ENCODE assay signal across 11 cellular contexts in the genomic region with DNA sequence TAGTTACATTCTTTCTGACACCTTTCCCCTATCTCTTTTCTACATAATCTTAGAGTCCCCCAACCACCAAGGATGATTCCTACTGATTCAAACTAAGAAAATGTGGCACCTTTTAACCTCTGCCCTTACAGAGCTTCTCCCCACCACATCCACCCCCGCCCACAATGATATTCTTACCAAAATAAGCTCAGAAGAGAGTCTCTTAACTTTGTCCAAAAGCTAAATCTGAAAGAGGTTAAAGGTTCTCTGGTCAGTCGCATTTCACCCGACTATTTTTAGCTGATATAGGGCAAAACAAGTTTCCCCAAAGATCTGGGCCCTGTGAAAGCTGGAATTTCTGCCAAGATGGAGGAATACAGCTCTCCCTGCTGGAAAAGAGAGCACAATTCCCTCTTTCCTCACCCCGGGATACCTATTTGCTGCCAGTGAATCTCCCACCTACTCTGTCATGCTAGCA.
A peak's percentile ranks its signal among the peaks of the same experiment; 100 is the strongest.
DNase-seq lines count a peak whose midpoint lies in the region; ATAC-seq and TF ChIP-seq lines count a peak whose summit lies in the region.
"Had no signal": no experiment of that assay in that cellular context is flagged by ENCODE, and none has a peak within 500 bp of the region (broad histone marks: within the 10 kb centered on the region; RNA-seq: fewer than 3 reads in every experiment).

No MANE protein-coding gene starts in this region.

- H3K9me3 Mint-ChIP-seq in natural killer cell treated with Interleukin-12 subunit alpha and Interleukin-12 subunit beta and Interleukin-15 and Interleukin-18, amount 100 ng/mL, for 72 hours = peaks cover 3% of the 10 kb centered on the region

- RAD21 ChIA-PET in HCT116 (lab: Charles Lee; ENCODE audit: low non-redundant PET in 1 of 2, low total read pairs in 2 of 2, uncharacterized antibody in 2 of 2, unreplicated experiment in 2 of 2) = no interaction called here

- H3K27me3 ChIP-seq in BLaER1 = no peaks in the 10 kb centered on the region
- H3K27me3 ChIP-seq in HCT116 (ENCODE audit: insufficient read depth, low read length) = no peaks in the 10 kb centered on the region
- H3K27me3 ChIP-seq in thyroid gland = no peaks in the 10 kb centered on the region

- POLR2A ChIA-PET in HCT116 (lab: Charles Lee) = interaction anchor here (0.6 to 1.2 kb wide), 3 partner anchors 123 to 131 kb away, joined by 3 to 4 read pairs (median 4); a partner anchor contains a TSS

- WGBS in thyroid gland, 2 donors = 73 to 78% methylated on average over 4 of the region's 4 CpGs

- H3K4me1 ChIP-seq in BLaER1 (peaks cover 95% of the 10 kb centered on the region), HCT116 (ENCODE audit: control insufficient read depth in 1 of 2, insufficient read depth in 2 of 2, low read length in 2 of 2) (peaks cover 20 to 35% of the 10 kb centered on the region in 2 experiments; a peak in 2 of 4 replicates), thyroid gland (peaks cover 0 to 21% of the 10 kb centered on the region in 2 donors)

- peak overlapping the region; percentile 78 for H3K4me3 Mint-ChIP-seq in natural killer cell treated with Interleukin-12 subunit alpha and Interleukin-12 subunit beta and Interleukin-15 and Interleukin-18, amount 100 ng/mL, for 72 hours

- no peak for DNase-seq in HCT116 (ENCODE audit: low read depth, low spot score)
- peak; percentile 32 for DNase-seq in choroid plexus epithelial cell (ENCODE audit: low read depth)
- DNase-seq in natural killer cell treated with Interleukin-12 subunit alpha and Interleukin-12 subunit beta and Interleukin-15 and Interleukin-18, amount 100 ng/mL, for 72 hours (ENCODE audit: low spot score) = no peak
- DNase-seq in thyroid gland = no peak
- no peak for DNase-seq in NCI-H1436 (lab: John Stamatoyannopoulos, UW)
- DNase-seq: DMS153, NCI-H2029 treated with DMSO at 0.1 percent for 48 hours, T1000 had no signal

- H3K27me3 Mint-ChIP-seq in natural killer cell treated with Interleukin-12 subunit alpha and Interleukin-12 subunit beta and Interleukin-15 and Interleukin-18, amount 100 ng/mL, for 72 hours = peaks cover 0 to 6% of the 10 kb centered on the region in 2 donors

- TF ChIP-seq CTCF in HCT116 (IDR thresholded peaks at IDR 0.05 in 2 of 3, conservative IDR thresholded peaks at IDR 0.05 in 1 of 3; ENCODE audit: borderline replicate concordance in 1 of 3, insufficient read depth in 1 of 3, low read depth in 2 of 3, low read length in 2 of 3) = no peak
- TF ChIP-seq CTCF in choroid plexus epithelial cell (conservative IDR thresholded peaks at IDR 0.05; ENCODE audit: low read depth, low read length) = peak; percentile 9
- TF ChIP-seq CTCF in thyroid gland (IDR thresholded peaks at IDR 0.05) = no peak

- peak; percentile 23; the same call in 1 of the 2 replicates for TF ChIP-seq RAD21 in HCT116 (IDR thresholded peaks at IDR 0.05; ENCODE audit: low read depth)

- no peak for TF ChIP-seq POLR2A in HCT116 (IDR thresholded peaks at IDR 0.05; ENCODE audit: borderline replicate concordance, extremely low read depth, insufficient read depth, insufficient read length)
- no peak for TF ChIP-seq POLR2A in thyroid gland (IDR thresholded peaks at IDR 0.05)

- H3K4me1 Mint-ChIP-seq in natural killer cell treated with Interleukin-12 subunit alpha and Interleukin-12 subunit beta and Interleukin-15 and Interleukin-18, amount 100 ng/mL, for 72 hours (ENCODE audit: low read depth in 2 of 2) = peaks cover 35 to 44% of the 10 kb centered on the region in 2 donors

- CTCF ChIA-PET in HCT116 (lab: Charles Lee) = interaction anchor here (1.4 kb wide), 1 partner anchor 415 kb away, joined by 3 read pairs; no protein-coding TSS in a partner anchor

- no peaks in the 10 kb centered on the region for H3K36me3 Mint-ChIP-seq in natural killer cell treated with Interleukin-12 subunit alpha and Interleukin-12 subunit beta and Interleukin-15 and Interleukin-18, amount 100 ng/mL, for 72 hours

- no peaks in the 10 kb centered on the region for H3K79me2 ChIP-seq in HCT116 (ENCODE audit: insufficient read depth, low read length)

- H3K4me3 ChIP-seq in BLaER1 (no peak overlapping the region), HCT116 (replicated peaks in 1 of 2; ENCODE audit: low read depth in 1 of 2, low read length in 2 of 2) (no peak overlapping the region), choroid plexus epithelial cell (ENCODE audit: low read depth, low read length) (no peak overlapping the region), thyroid gland (replicated peaks in 1 of 3) (no peak overlapping the region)

- H3K36me3 ChIP-seq in BLaER1 = no peaks in the 10 kb centered on the region
- H3K36me3 ChIP-seq in HCT116 (ENCODE audit: control insufficient read depth in 1 of 2, insufficient read depth in 2 of 2, low read length in 2 of 2) = no peaks in the 10 kb centered on the region
- H3K36me3 ChIP-seq in thyroid gland = no peaks in the 10 kb centered on the region

- H3K9me2 ChIP-seq in HCT116 (ENCODE audit: insufficient read depth) = no peaks in the 10 kb centered on the region

- ATAC-seq in HCT116 (no peak), HG02678 (IDR thresholded peaks at IDR 0.05; ENCODE audit: unreplicated experiment) (no peak), HG03571 (IDR thresholded peaks at IDR 0.05; ENCODE audit: unreplicated experiment) (no peak)
- ATAC-seq in natural killer cell treated with Interleukin-12 subunit alpha and Interleukin-12 subunit beta and Interleukin-15 and Interleukin-18, amount 100 ng/mL, for 72 hours = peak; percentile 59 to 82

- no peak overlapping the region for H3K9ac ChIP-seq in BLaER1
- H3K9ac ChIP-seq in HCT116 (ENCODE audit: low read length) = no peak overlapping the region

- H4K20me1 ChIP-seq in BLaER1 (no peaks in the 10 kb centered on the region), HCT116 (ENCODE audit: insufficient read depth) (no peaks in the 10 kb centered on the region)

- intact Hi-C loops in HCT116 (cut with micrococcal nuclease) = no loop called here
- intact Hi-C loops in thyroid gland (cut with DNase I) = no loop called here

- H3K27ac ChIP-seq in BLaER1 (0 out of 2 replicates have a peak overlapping the region, but pooled peaks have one; percentile 43), HCT116 (ENCODE audit: low read depth, low read length) (no peak overlapping the region), thyroid gland (peak overlapping the region in 1 of 3 donors; percentile 40)

- no peak overlapping the region for H2AFZ ChIP-seq in HCT116 (ENCODE audit: low read depth, low read length, poor library complexity, severe bottlenecking)

- BruUV-seq in HCT116 (replicated peaks; lab: Mats Ljungman, UMichigan) = no TSS peak

- H3K4me2 ChIP-seq in BLaER1 (peak overlapping the region; percentile 25), HCT116 (ENCODE audit: low read length) (no peak overlapping the region)

- H3K9me3 ChIP-seq in BLaER1 (peaks cover 9% of the 10 kb centered on the region; the same call in 1 of the 2 replicates), HCT116 (ENCODE audit: control insufficient read depth in 1 of 2, insufficient read depth in 1 of 2, low read depth in 1 of 2, low read length in 2 of 2) (no peaks in the 10 kb centered on the region; a peak in 1 of 4 replicates), thyroid gland (no peaks in the 10 kb centered on the region)

- peak overlapping the region; percentile 1 to 19 for H3K27ac Mint-ChIP-seq in natural killer cell treated with Interleukin-12 subunit alpha and Interleukin-12 subunit beta and Interleukin-15 and Interleukin-18, amount 100 ng/mL, for 72 hours

TF ChIP-seq in HCT116, 20 proteins besides CTCF, POLR2A, EP300 and RAD21 (continues in another document):
- TF ChIP-seq TCF7L2 (IDR thresholded peaks at IDR 0.05; ENCODE audit: borderline replicate concordance, extremely low read depth, insufficient read depth, insufficient read length) (no peak), ZFX (IDR thresholded peaks at IDR 0.05) (no peak), EGR1 (IDR thresholded peaks at IDR 0.05; ENCODE audit: low read depth) (no peak), SP1 (IDR thresholded peaks at IDR 0.05; ENCODE audit: low read depth) (no peak), CBX3 (IDR thresholded peaks at IDR 0.05; ENCODE audit: low read depth) (no peak), SRF (IDR thresholded peaks at IDR 0.05; ENCODE audit: low read depth) (no peak), EZH2phosphoT487 (IDR thresholded peaks at IDR 0.05; ENCODE audit: borderline replicate concordance) (no peak), SIN3A (IDR thresholded peaks at IDR 0.05; ENCODE audit: low read depth) (no peak), JUND (IDR thresholded peaks at IDR 0.05) (no peak), ELF1 (IDR thresholded peaks at IDR 0.05; ENCODE audit: borderline replicate concordance, low read depth) (no peak), YY1 (IDR thresholded peaks at IDR 0.05; ENCODE audit: extremely low read depth, insufficient replicate concordance, low read depth, low read length) (no peak)
- TF ChIP-seq, protein P1, sequence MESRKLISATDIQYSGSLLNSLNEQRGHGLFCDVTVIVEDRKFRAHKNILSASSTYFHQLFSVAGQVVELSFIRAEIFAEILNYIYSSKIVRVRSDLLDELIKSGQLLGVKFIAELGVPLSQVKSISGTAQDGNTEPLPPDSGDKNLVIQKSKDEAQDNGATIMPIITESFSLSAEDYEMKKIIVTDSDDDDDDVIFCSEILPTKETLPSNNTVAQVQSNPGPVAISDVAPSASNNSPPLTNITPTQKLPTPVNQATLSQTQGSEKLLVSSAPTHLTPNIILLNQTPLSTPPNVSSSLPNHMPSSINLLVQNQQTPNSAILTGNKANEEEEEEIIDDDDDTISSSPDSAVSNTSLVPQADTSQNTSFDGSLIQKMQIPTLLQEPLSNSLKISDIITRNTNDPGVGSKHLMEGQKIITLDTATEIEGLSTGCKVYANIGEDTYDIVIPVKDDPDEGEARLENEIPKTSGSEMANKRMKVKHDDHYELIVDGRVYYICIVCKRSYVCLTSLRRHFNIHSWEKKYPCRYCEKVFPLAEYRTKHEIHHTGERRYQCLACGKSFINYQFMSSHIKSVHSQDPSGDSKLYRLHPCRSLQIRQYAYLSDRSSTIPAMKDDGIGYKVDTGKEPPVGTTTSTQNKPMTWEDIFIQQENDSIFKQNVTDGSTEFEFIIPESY (IDR thresholded peaks at IDR 0.05; ENCODE audit: extremely low read depth, insufficient replicate concordance, low read length) = no peak
- TF ChIP-seq, protein P2, sequence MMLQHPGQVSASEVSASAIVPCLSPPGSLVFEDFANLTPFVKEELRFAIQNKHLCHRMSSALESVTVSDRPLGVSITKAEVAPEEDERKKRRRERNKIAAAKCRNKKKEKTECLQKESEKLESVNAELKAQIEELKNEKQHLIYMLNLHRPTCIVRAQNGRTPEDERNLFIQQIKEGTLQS (IDR thresholded peaks at IDR 0.05) = no peak

Comparison
In these comparisons a context has a peak if more than half of its experiments do, and no peak if none do; other contexts are left out.
1. ATAC-seq: peak in natural killer cell treated with Interleukin-12 subunit alpha and Interleukin-12 subunit beta and Interleukin-15 and Interleukin-18, amount 100 ng/mL, for 72 hours (2 of 2); none in HCT116 (single experiment), HG02678 (single experiment) and HG03571 (single experiment).